1 cellular context compared by ENCODE assay signal in genomic region chr2:25042321-25043240, GRCh38.
TF ChIP-seq lines count a peak whose summit lies in the region.

No MANE protein-coding gene starts in this region.

TF ChIP-seq in HEK293, 187 proteins besides CTCF, POLR2A, EP300 and RAD21 (continued from another document):
- TF ChIP-seq ZSCAN18 (tag by site-specific recombination; IDR thresholded peaks at IDR 0.05) (no peak), ZNF302 (tag by site-specific recombination; IDR thresholded peaks at IDR 0.05; ENCODE audit: low read depth) (no peak), ZNF335 (tag by site-specific recombination; conservative IDR thresholded peaks at IDR 0.05) (peak; percentile 96), ZNF660 (tag by site-specific recombination; IDR thresholded peaks at IDR 0.05) (0 out of 2 replicates have a peak, but pooled peaks have one; percentile 31), ZNF155 (tag by site-specific recombination; IDR thresholded peaks at IDR 0.05) (no peak), BCL11A (tag by site-specific recombination; IDR thresholded peaks at IDR 0.05; ENCODE audit: low read depth) (peak; percentile 11; the same call in 1 of the 2 replicates), ZNF266 (tag by site-specific recombination; IDR thresholded peaks at IDR 0.05; ENCODE audit: low read depth) (no peak), BCL11B (tag by site-specific recombination; IDR thresholded peaks at IDR 0.05; ENCODE audit: low read depth) (no peak), ZNF398 (tag by site-specific recombination; IDR thresholded peaks at IDR 0.05) (no peak), ZNF776 (tag by site-specific recombination; IDR thresholded peaks at IDR 0.05; ENCODE audit: borderline replicate concordance) (no peak), ZBTB8A (tag by site-specific recombination; IDR thresholded peaks at IDR 0.05) (peak; percentile 82), HOXC10 (CRISPR knock-in tag; IDR thresholded peaks at IDR 0.05) (no peak), ZNF510 (tag by site-specific recombination; IDR thresholded peaks at IDR 0.05; ENCODE audit: insufficient replicate concordance) (no peak), SP2 (tag by site-specific recombination; IDR thresholded peaks at IDR 0.05) (peak; percentile 29), ZNF664 (tag by site-specific recombination; IDR thresholded peaks at IDR 0.05) (no peak)
- TF ChIP-seq, protein P1, sequence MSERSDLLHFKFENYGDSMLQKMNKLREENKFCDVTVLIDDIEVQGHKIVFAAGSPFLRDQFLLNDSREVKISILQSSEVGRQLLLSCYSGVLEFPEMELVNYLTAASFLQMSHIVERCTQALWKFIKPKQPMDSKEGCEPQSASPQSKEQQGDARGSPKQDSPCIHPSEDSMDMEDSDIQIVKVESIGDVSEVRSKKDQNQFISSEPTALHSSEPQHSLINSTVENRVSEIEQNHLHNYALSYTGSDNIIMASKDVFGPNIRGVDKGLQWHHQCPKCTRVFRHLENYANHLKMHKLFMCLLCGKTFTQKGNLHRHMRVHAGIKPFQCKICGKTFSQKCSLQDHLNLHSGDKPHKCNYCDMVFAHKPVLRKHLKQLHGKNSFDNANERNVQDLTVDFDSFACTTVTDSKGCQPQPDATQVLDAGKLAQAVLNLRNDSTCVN (tag by site-specific recombination; optimal IDR thresholded peaks at IDR 0.05): peak; percentile 76
- TF ChIP-seq, protein P2, sequence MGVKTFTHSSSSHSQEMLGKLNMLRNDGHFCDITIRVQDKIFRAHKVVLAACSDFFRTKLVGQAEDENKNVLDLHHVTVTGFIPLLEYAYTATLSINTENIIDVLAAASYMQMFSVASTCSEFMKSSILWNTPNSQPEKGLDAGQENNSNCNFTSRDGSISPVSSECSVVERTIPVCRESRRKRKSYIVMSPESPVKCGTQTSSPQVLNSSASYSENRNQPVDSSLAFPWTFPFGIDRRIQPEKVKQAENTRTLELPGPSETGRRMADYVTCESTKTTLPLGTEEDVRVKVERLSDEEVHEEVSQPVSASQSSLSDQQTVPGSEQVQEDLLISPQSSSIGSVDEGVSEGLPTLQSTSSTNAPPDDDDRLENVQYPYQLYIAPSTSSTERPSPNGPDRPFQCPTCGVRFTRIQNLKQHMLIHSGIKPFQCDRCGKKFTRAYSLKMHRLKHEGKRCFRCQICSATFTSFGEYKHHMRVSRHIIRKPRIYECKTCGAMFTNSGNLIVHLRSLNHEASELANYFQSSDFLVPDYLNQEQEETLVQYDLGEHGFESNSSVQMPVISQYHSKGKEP (tag by site-specific recombination; IDR thresholded peaks at IDR 0.05): no peak
